Comparison of ENCODE assay signal across 12 cellular contexts in genomic region chr22:23245045-23245798, GRCh38.
DNase-seq lines count a peak whose midpoint lies in the region; ATAC-seq lines count a peak whose summit lies in the region.
"Had no signal": no experiment of that assay in that cellular context is flagged by ENCODE, and none has a peak within 500 bp of the region (broad histone marks: within the 10 kb centered on the region; RNA-seq: fewer than 3 reads in every experiment).

No MANE protein-coding gene starts in this region.

- no peaks in the 10 kb centered on the region for H3K9me3 Mint-ChIP-seq in effector memory CD8-positive, alpha-beta T cell

- ATAC-seq in effector memory CD8-positive, alpha-beta T cell (replicated peaks), result no peak
- ATAC-seq in GM21529 (IDR thresholded peaks at IDR 0.05; ENCODE audit: unreplicated experiment), result no peak
- ATAC-seq in HG02884 (IDR thresholded peaks at IDR 0.05; ENCODE audit: unreplicated experiment), result no peak
- no peak for ATAC-seq in Right ventricle myocardium superior (ENCODE audit: poor library complexity)

- peak overlapping the region; percentile 87 to 95 for H3K27ac Mint-ChIP-seq in effector memory CD8-positive, alpha-beta T cell

- H3K36me3 ChIP-seq in trophoblast cell (ENCODE audit: control insufficient read depth in 1 of 2, insufficient read depth in 2 of 2, low read length in 2 of 2), result peaks cover 0 to 2% of the 10 kb centered on the region in 2 experiments

- peaks cover 9% of the 10 kb centered on the region for H3K36me3 Mint-ChIP-seq in effector memory CD8-positive, alpha-beta T cell (ENCODE audit: insufficient read depth)

- H3K4me1 ChIP-seq in trophoblast cell (ENCODE audit: control insufficient read depth in 1 of 2, insufficient read depth in 2 of 2, low read length in 2 of 2), result peaks cover 42 to 53% of the 10 kb centered on the region in 2 experiments

- H3K4ac ChIP-seq in trophoblast cell (ENCODE audit: low read depth, low read length), result peak overlapping the region; percentile 63

- H3K9me3 ChIP-seq in trophoblast cell (ENCODE audit: insufficient read depth, low read depth, low read length), result no peaks in the 10 kb centered on the region

- no peak overlapping the region for H3K18ac ChIP-seq in trophoblast cell (ENCODE audit: low read length)

- H2BK120ac ChIP-seq in trophoblast cell (ENCODE audit: insufficient read depth, low read length, poor library complexity), result no peak overlapping the region

- no peak overlapping the region for H3K23ac ChIP-seq in trophoblast cell (ENCODE audit: low read length)

- H3K14ac ChIP-seq in trophoblast cell (ENCODE audit: low read length), result no peak overlapping the region

- no peak overlapping the region for H2AFZ ChIP-seq in trophoblast cell (ENCODE audit: insufficient read depth, low read length, poor library complexity)

- WGBS in trophoblast cell (ENCODE audit: extremely low coverage, insufficient coverage, insufficient read length), result no CpG with 5 or more reads among the region's 17 CpGs

- H4K12ac ChIP-seq in trophoblast cell (ENCODE audit: low read depth, low read length), result no peak overlapping the region

- H3K4me1 Mint-ChIP-seq in effector memory CD8-positive, alpha-beta T cell (ENCODE audit: low read depth in 2 of 2), result peaks cover 69 to 71% of the 10 kb centered on the region in 2 donors

- no peak overlapping the region for H4K8ac ChIP-seq in trophoblast cell (ENCODE audit: low read depth, low read length)

- no peak overlapping the region for H2BK12ac ChIP-seq in trophoblast cell (ENCODE audit: low read length)

- DNase-seq in Daoy (ENCODE audit: low read depth), result peak; percentile 57
- DNase-seq in LHCN-M2 (ENCODE audit: low read depth), result peak; percentile 90
- DNase-seq in effector memory CD8-positive, alpha-beta T cell, result no peak
- no peak for DNase-seq in trophoblast cell
- DNase-seq in stimulated activated CD4-positive, alpha-beta T cell treated with anti-CD3 and anti-CD28 coated beads, Interleukin-1b, Interleukin-23, amount 100 ng/mL, for 48 hours, result no peak
- no peak for DNase-seq in Right ventricle myocardium superior
- DNase-seq: activated gamma-delta T cell; DND-41; NCI-H510A treated with DMSO at 0.1 percent for 48 hours; stimulated activated naive CD4-positive, alpha-beta T cell treated with Interleukin-2 at 50 U/mL for 16 hours had no signal

- no peak overlapping the region for H2AK5ac ChIP-seq in trophoblast cell (ENCODE audit: low read length)

- no peak overlapping the region for H3K4me2 ChIP-seq in trophoblast cell (ENCODE audit: low read length)

- H3K79me1 ChIP-seq in trophoblast cell (ENCODE audit: low read length), result peaks cover 4% of the 10 kb centered on the region

- H3K27ac ChIP-seq in trophoblast cell (ENCODE audit: low read depth, low read length), result peak overlapping the region; percentile 21

- H3K4me3 Mint-ChIP-seq in effector memory CD8-positive, alpha-beta T cell, result peak overlapping the region; percentile 27 to 33

- no peak overlapping the region for H3K4me3 ChIP-seq in trophoblast cell (ENCODE audit: low read depth, low read length)

- H3K27me3 ChIP-seq in trophoblast cell (ENCODE audit: insufficient read depth, low read length), result no peaks in the 10 kb centered on the region

- intact Hi-C loops in Right ventricle myocardium superior (cut with DNase I), result no loop called here

- H3K79me2 ChIP-seq in trophoblast cell (ENCODE audit: control insufficient read depth, insufficient read depth, low read length, poor library complexity), result peaks cover 14% of the 10 kb centered on the region

- no peak overlapping the region for H3K9ac ChIP-seq in trophoblast cell (ENCODE audit: low read length)

- H2BK5ac ChIP-seq in trophoblast cell (ENCODE audit: low read depth, low read length, poor library complexity), result no peak overlapping the region

- no peak overlapping the region for H4K91ac ChIP-seq in trophoblast cell (ENCODE audit: low read depth, low read length)

- no peaks in the 10 kb centered on the region for H3K27me3 Mint-ChIP-seq in effector memory CD8-positive, alpha-beta T cell

Comparison
In these comparisons a context has a peak if more than half of its experiments do, and no peak if none do; other contexts are left out.
1. DNase-seq: peak in Daoy (single experiment) and LHCN-M2 (single experiment); none in effector memory CD8-positive, alpha-beta T cell (0 of 3), trophoblast cell (0 of 2), stimulated activated CD4-positive, alpha-beta T cell treated with anti-CD3 and anti-CD28 coated beads, Interleukin-1b, Interleukin-23, amount 100 ng/mL, for 48 hours (single experiment) and Right ventricle myocardium superior (single experiment).